In genomic region chr2:102313950-102314349, GRCh38 we compare ENCODE assay signal across 1 cellular context.
TF ChIP-seq lines count a peak whose summit lies in the region.

No MANE protein-coding gene starts in this region.

TF ChIP-seq in endothelial cell of umbilical vein, 7 proteins besides CTCF, POLR2A, EP300 and RAD21 (continued from another document):
- TF ChIP-seq POLR2AphosphoS5 (IDR thresholded peaks at IDR 0.05; ENCODE audit: insufficient read depth, low read depth, low read length) = no peak
